17 cellular contexts compared by ENCODE assay signal in genomic region chr7:20152511-20152910, GRCh38.
DNase-seq lines count a peak whose midpoint lies in the region; ATAC-seq and TF ChIP-seq lines count a peak whose summit lies in the region.
"Had no signal": no experiment of that assay in that cellular context is flagged by ENCODE, and none has a peak within 500 bp of the region (broad histone marks: within the 10 kb centered on the region; RNA-seq: fewer than 3 reads in every experiment).

No MANE protein-coding gene starts in this region.

- ATAC-seq in GM18873 (IDR thresholded peaks at IDR 0.05; ENCODE audit: low FRiP score, unreplicated experiment) (no peak), heart left ventricle (no peak), HG03280 (IDR thresholded peaks at IDR 0.05; ENCODE audit: unreplicated experiment) (no peak)
- ATAC-seq: activated CD4-positive, CD25-positive, alpha-beta regulatory T cell treated with anti-CD3 and anti-CD28 coated beads, Interleukin-2, amount 50 U/mL, for 24 hours; activated CD8-positive, alpha-beta memory T cell treated with anti-CD3 and anti-CD28 coated beads, Interleukin-2, amount 10 ng/mL, durations not matched to agents 7 days and 5 days; activated T-helper 17 cell treated with anti-CD3 and anti-CD28 coated beads, Interleukin-2, amount 50 U/mL, for 72 hours; stimulated activated effector memory CD8-positive, alpha-beta T cell treated with anti-CD3 and anti-CD28 coated beads, Interleukin-12 subunit alpha, Interleukin-12 subunit beta, amount 100 ng/mL, for 72 hours had no signal

- in situ Hi-C loops in transverse colon (cut with MboI; ENCODE audit: low pct_ligation_motif_present in 1 of 4, low pct_unique_long_range_greater_than_20kb in 1 of 4, low sequenced_read_pairs in 3 of 4): loop anchor here in 3 of 4 donors (10.0 to 25.0 kb wide), 5 partner anchors 160 to 435 kb away; partner anchors contain the start of gene TMEM196 (in 1 of the 3)

- peaks cover 0 to 17% (median 3%) of the 10 kb centered on the region in 3 donors for H3K4me1 ChIP-seq in esophagus squamous epithelium
- peaks cover 0 to 19% (median 2%) of the 10 kb centered on the region in 4 donors for H3K4me1 ChIP-seq in transverse colon
- no peaks in the 10 kb centered on the region for H3K4me1 ChIP-seq in heart left ventricle

- H3K27me3 ChIP-seq in esophagus squamous epithelium: no peaks in the 10 kb centered on the region
- no peaks in the 10 kb centered on the region for H3K27me3 ChIP-seq in transverse colon
- no peaks in the 10 kb centered on the region for H3K27me3 ChIP-seq in heart left ventricle

- H3K9me3 ChIP-seq in esophagus squamous epithelium: no peaks in the 10 kb centered on the region
- H3K9me3 ChIP-seq in transverse colon: no peaks in the 10 kb centered on the region
- no peaks in the 10 kb centered on the region for H3K9me3 ChIP-seq in heart left ventricle

- intact Hi-C loops in esophagus squamous epithelium (cut with DNase I): no loop called here
- intact Hi-C loops in transverse colon (cut with DNase I; ENCODE audit: low total_unique reads): no loop called here
- intact Hi-C loops in heart left ventricle (cut with DNase I): loop anchor here in 1 of 10 donors (10.0 kb wide), 1 partner anchor 398 kb away; no protein-coding TSS in a partner anchor

- TF ChIP-seq POLR2A in esophagus squamous epithelium (IDR thresholded peaks at IDR 0.05) (no peak), transverse colon (IDR thresholded peaks at IDR 0.05) (no peak), heart left ventricle (IDR thresholded peaks at IDR 0.05) (no peak)

- peak overlapping the region in 3 of 4 donors; percentile 39 to 71 (median 68) for H3K27ac ChIP-seq in esophagus squamous epithelium
- H3K27ac ChIP-seq in transverse colon: peak overlapping the region; percentile 26 to 73 (median 63)
- peak overlapping the region in 1 of 12 donors; percentile 39 for H3K27ac ChIP-seq in heart left ventricle

- peaks cover 0 to 30% (median 0%) of the 10 kb centered on the region in 3 donors for H3K36me3 ChIP-seq in esophagus squamous epithelium
- no peaks in the 10 kb centered on the region for H3K36me3 ChIP-seq in transverse colon
- no peaks in the 10 kb centered on the region for H3K36me3 ChIP-seq in heart left ventricle

- DNase-seq in ELR (ENCODE audit: low read depth) (peak; percentile 64), NCI-H69 (lab: John Stamatoyannopoulos, UW) (peak; percentile 66), esophagus squamous epithelium (lab: John Stamatoyannopoulos, UW) (no peak), transverse colon (no peak), heart left ventricle (no peak), iPS-NIHi7 (ENCODE audit: extremely low spot score) (no peak)
- DNase-seq: activated CD8-positive, alpha-beta memory T cell treated with anti-CD3 and anti-CD28 coated beads, Interleukin-2, amount 10 ng/mL, durations not matched to agents 7 days and 5 days; central memory CD4-positive, alpha-beta T cell; hippocampal formation; NCI-H1105 treated with DMSO at 0.1 percent for 48 hours; NCI-H526 treated with DMSO at 0.1 percent for 48 hours; T-helper 2 cell had no signal

- H3K4me3 ChIP-seq in esophagus squamous epithelium (no peak overlapping the region), transverse colon (no peak overlapping the region), heart left ventricle (no peak overlapping the region)

- TF ChIP-seq EP300 in transverse colon (IDR thresholded peaks at IDR 0.05; ENCODE audit: low read depth): no peak

- TF ChIP-seq CTCF in esophagus squamous epithelium (IDR thresholded peaks at IDR 0.05): no peak
- no peak for TF ChIP-seq CTCF in transverse colon (IDR thresholded peaks at IDR 0.05)
- TF ChIP-seq CTCF in heart left ventricle (IDR thresholded peaks at IDR 0.05): no peak

Comparison
In these comparisons a context has a peak if more than half of its experiments do, and no peak if none do; other contexts are left out.
1. DNase-seq: peak in ELR (single experiment) and NCI-H69 (single experiment); none in esophagus squamous epithelium (single experiment), transverse colon (single experiment), heart left ventricle (0 of 5) and iPS-NIHi7 (single experiment).